In genomic region chr14:74290415-74290814, GRCh38 we compare ENCODE assay signal across 11 cellular contexts. TPM values are rescaled to one million over a fixed set of nuclear protein-coding genes. Genes with fewer than 3 reads are reported as not detected.
DNase-seq lines count a peak whose midpoint lies in the region; ATAC-seq and TF ChIP-seq lines count a peak whose summit lies in the region.
"Had no signal": no experiment of that assay in that cellular context is flagged by ENCODE, and none has a peak within 500 bp of the region (broad histone marks: within the 10 kb centered on the region; RNA-seq: fewer than 3 reads in every experiment).

No MANE protein-coding gene starts in this region.

- POLR2A ChIA-PET in activated CD4-positive, alpha-beta memory T cell treated with anti-CD3 and anti-CD28 coated beads, Interleukin-2, amount 10 ng/mL, durations not matched to agents 7 days and 5 days (lab: Charles Lee) = no interaction called here

- H3K9me3 Mint-ChIP-seq in activated CD4-positive, alpha-beta memory T cell treated with anti-CD3 and anti-CD28 coated beads, Interleukin-2, amount 10 ng/mL, durations not matched to agents 7 days and 5 days = no peaks in the 10 kb centered on the region
- H3K9me3 Mint-ChIP-seq: activated naive CD8-positive, alpha-beta T cell treated with anti-CD3 and anti-CD28 coated beads, Interleukin-2, amount 10 ng/mL, durations not matched to agents 7 days and 5 days; naive thymus-derived CD4-positive, alpha-beta T cell had no signal

- ATAC-seq in GM19324 (IDR thresholded peaks at IDR 0.05; ENCODE audit: low FRiP score, unreplicated experiment) (no peak), GM18907 (IDR thresholded peaks at IDR 0.05; ENCODE audit: unreplicated experiment) (no peak)
- ATAC-seq: naive thymus-derived CD4-positive, alpha-beta T cell had no signal

- no peak overlapping the region for H3K27ac Mint-ChIP-seq in activated CD4-positive, alpha-beta memory T cell treated with anti-CD3 and anti-CD28 coated beads, Interleukin-2, amount 10 ng/mL, durations not matched to agents 7 days and 5 days
- H3K27ac Mint-ChIP-seq: activated naive CD8-positive, alpha-beta T cell treated with anti-CD3 and anti-CD28 coated beads, Interleukin-2, amount 10 ng/mL, durations not matched to agents 7 days and 5 days; naive thymus-derived CD4-positive, alpha-beta T cell had no signal

- DNase-seq in stimulated activated CD4-positive, alpha-beta T cell treated with anti-CD3 and anti-CD28 coated beads, Interleukin-15, amount 100 ng/mL, for 24 hours = peak; percentile 9
- DNase-seq in stimulated activated CD4-positive, alpha-beta T cell treated with anti-CD3 and anti-CD28 coated beads, Interleukin-4, amount 100 ng/mL, for 4 hours = no peak
- DNase-seq in NCI-H69 (lab: John Stamatoyannopoulos, UW) = peak; percentile 56
- peak; percentile 42 for DNase-seq in fibroblast of mammary gland (ENCODE audit: low read depth)
- no peak for DNase-seq in activated CD4-positive, alpha-beta memory T cell treated with anti-CD3 and anti-CD28 coated beads, Interleukin-2, amount 10 ng/mL, durations not matched to agents 7 days and 5 days
- no peak for DNase-seq in NCI-H2029 treated with DMSO at 0.1 percent for 48 hours (lab: John Stamatoyannopoulos, UW)
- DNase-seq: activated naive CD8-positive, alpha-beta T cell treated with anti-CD3 and anti-CD28 coated beads, Interleukin-2, amount 10 ng/mL, durations not matched to agents 7 days and 5 days; NCI-H345 had no signal

- no peak overlapping the region for H3K4me3 Mint-ChIP-seq in activated CD4-positive, alpha-beta memory T cell treated with anti-CD3 and anti-CD28 coated beads, Interleukin-2, amount 10 ng/mL, durations not matched to agents 7 days and 5 days
- H3K4me3 Mint-ChIP-seq: activated naive CD8-positive, alpha-beta T cell treated with anti-CD3 and anti-CD28 coated beads, Interleukin-2, amount 10 ng/mL, durations not matched to agents 7 days and 5 days; naive thymus-derived CD4-positive, alpha-beta T cell had no signal

- CTCF ChIA-PET in activated CD4-positive, alpha-beta memory T cell treated with anti-CD3 and anti-CD28 coated beads, Interleukin-2, amount 10 ng/mL, durations not matched to agents 7 days and 5 days (lab: Charles Lee) = interaction anchor here (0.7 to 1.0 kb wide), 5 partner anchors 12 to 303 kb away, joined by 4 to 9 read pairs (median 4); partner anchors contain the start of gene NPC2

- no peak overlapping the region for H3K4me3 ChIP-seq in fibroblast of mammary gland (ENCODE audit: control insufficient read depth, low read depth, low read length)

- H3K27me3 Mint-ChIP-seq in activated CD4-positive, alpha-beta memory T cell treated with anti-CD3 and anti-CD28 coated beads, Interleukin-2, amount 10 ng/mL, durations not matched to agents 7 days and 5 days = no peaks in the 10 kb centered on the region
- H3K27me3 Mint-ChIP-seq: activated naive CD8-positive, alpha-beta T cell treated with anti-CD3 and anti-CD28 coated beads, Interleukin-2, amount 10 ng/mL, durations not matched to agents 7 days and 5 days; naive thymus-derived CD4-positive, alpha-beta T cell had no signal

- peak; percentile 37 for TF ChIP-seq CTCF in fibroblast of mammary gland (conservative IDR thresholded peaks at IDR 0.05; ENCODE audit: control insufficient read depth, insufficient read depth, low read depth, low read length)

- no peaks in the 10 kb centered on the region for H3K4me1 Mint-ChIP-seq in activated CD4-positive, alpha-beta memory T cell treated with anti-CD3 and anti-CD28 coated beads, Interleukin-2, amount 10 ng/mL, durations not matched to agents 7 days and 5 days
- H3K4me1 Mint-ChIP-seq: activated naive CD8-positive, alpha-beta T cell treated with anti-CD3 and anti-CD28 coated beads, Interleukin-2, amount 10 ng/mL, durations not matched to agents 7 days and 5 days had no signal

- H3K36me3 Mint-ChIP-seq in activated CD4-positive, alpha-beta memory T cell treated with anti-CD3 and anti-CD28 coated beads, Interleukin-2, amount 10 ng/mL, durations not matched to agents 7 days and 5 days (ENCODE audit: low read depth) = peaks cover 24% of the 10 kb centered on the region

RNA-seq across cellular contexts. Expression of gene ABCD4, which starts 12.3 kb away (rescaled TPM):
- 10 to 100 TPM; 52.7 to 54.4 TPM for total RNA-seq in activated CD4-positive, alpha-beta memory T cell treated with anti-CD3 and anti-CD28 coated beads, Interleukin-2, amount 10 ng/mL, durations not matched to agents 7 days and 5 days

RNA-seq across cellular contexts. Expression of gene VSX2, which starts 51.2 kb away (rescaled TPM):
- not detected for total RNA-seq in activated CD4-positive, alpha-beta memory T cell treated with anti-CD3 and anti-CD28 coated beads, Interleukin-2, amount 10 ng/mL, durations not matched to agents 7 days and 5 days
- total RNA-seq: activated naive CD8-positive, alpha-beta T cell treated with anti-CD3 and anti-CD28 coated beads, Interleukin-2, amount 10 ng/mL, durations not matched to agents 7 days and 5 days; naive thymus-derived CD4-positive, alpha-beta T cell had no signal

RNA-seq across cellular contexts. Expression of gene VRTN, which starts 57.9 kb away (rescaled TPM):
- total RNA-seq in activated CD4-positive, alpha-beta memory T cell treated with anti-CD3 and anti-CD28 coated beads, Interleukin-2, amount 10 ng/mL, durations not matched to agents 7 days and 5 days = not detected
- total RNA-seq: activated naive CD8-positive, alpha-beta T cell treated with anti-CD3 and anti-CD28 coated beads, Interleukin-2, amount 10 ng/mL, durations not matched to agents 7 days and 5 days; naive thymus-derived CD4-positive, alpha-beta T cell had no signal

Comparison
In these comparisons a context has a peak if more than half of its experiments do, and no peak if none do; other contexts are left out.
1. DNase-seq: peak in stimulated activated CD4-positive, alpha-beta T cell treated with anti-CD3 and anti-CD28 coated beads, Interleukin-15, amount 100 ng/mL, for 24 hours (single experiment), NCI-H69 (single experiment) and fibroblast of mammary gland (single experiment); none in stimulated activated CD4-positive, alpha-beta T cell treated with anti-CD3 and anti-CD28 coated beads, Interleukin-4, amount 100 ng/mL, for 4 hours (0 of 2), activated CD4-positive, alpha-beta memory T cell treated with anti-CD3 and anti-CD28 coated beads, Interleukin-2, amount 10 ng/mL, durations not matched to agents 7 days and 5 days (single experiment) and NCI-H2029 treated with DMSO at 0.1 percent for 48 hours (single experiment).